In the genomic region with DNA sequence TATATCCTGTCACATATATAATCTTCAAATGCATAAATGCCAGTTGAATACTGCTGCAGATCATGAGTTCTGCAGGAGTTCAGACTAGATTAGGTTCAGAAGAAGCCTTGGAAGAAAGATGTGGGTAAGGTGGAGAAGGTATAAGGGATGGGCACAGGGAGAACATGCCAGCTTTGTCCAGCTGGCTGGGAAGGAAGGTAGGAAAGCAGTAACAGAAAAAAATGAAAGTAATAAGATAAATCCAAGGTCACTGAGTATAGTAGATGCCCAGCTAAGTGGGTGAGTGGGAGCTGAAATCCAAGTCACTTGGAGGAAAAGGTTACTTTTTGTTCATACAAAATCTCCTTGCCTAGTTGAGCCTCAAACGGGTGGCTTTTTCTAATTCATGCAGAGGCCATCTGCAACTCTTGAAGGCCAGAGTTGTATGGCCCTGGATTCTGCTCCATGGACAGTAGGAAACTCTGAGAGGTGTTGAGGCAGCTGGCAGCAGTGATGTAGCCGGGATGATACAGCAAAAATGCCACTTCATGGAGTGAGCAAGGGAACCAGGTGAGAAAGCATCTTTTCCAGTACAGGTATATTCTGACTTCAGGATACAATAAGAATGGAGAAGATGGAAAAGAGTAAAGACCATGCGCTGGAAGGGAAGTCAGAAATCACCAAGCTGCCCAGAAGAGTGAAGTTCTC, we compare ENCODE assay signal across 17 cellular contexts. TPM values are rescaled to one million over a fixed set of nuclear protein-coding genes. Genes with fewer than 3 reads are reported as not detected.
DNase-seq lines count a peak whose midpoint lies in the region; ATAC-seq and TF ChIP-seq lines count a peak whose summit lies in the region.
"Had no signal": no experiment of that assay in that cellular context is flagged by ENCODE, and none has a peak within 500 bp of the region (broad histone marks: within the 10 kb centered on the region; RNA-seq: fewer than 3 reads in every experiment).

No MANE protein-coding gene starts in this region.

- H3K4me3 Mint-ChIP-seq in activated CD8-positive, alpha-beta memory T cell treated with anti-CD3 and anti-CD28 coated beads, Interleukin-2, amount 10 ng/mL, durations not matched to agents 7 days and 5 days, result peak overlapping the region; percentile 83
- peak overlapping the region; percentile 95 for H3K4me3 Mint-ChIP-seq in natural killer cell treated with Interleukin-12 subunit alpha and Interleukin-12 subunit beta and Interleukin-15 and Interleukin-18, amount 100 ng/mL, for 72 hours

- no peaks in the 10 kb centered on the region for H3K27me3 ChIP-seq in thyroid gland
- H3K27me3 ChIP-seq: upper lobe of left lung had no signal

- peaks cover 83% of the 10 kb centered on the region for H3K4me1 Mint-ChIP-seq in activated CD8-positive, alpha-beta memory T cell treated with anti-CD3 and anti-CD28 coated beads, Interleukin-2, amount 10 ng/mL, durations not matched to agents 7 days and 5 days
- H3K4me1 Mint-ChIP-seq in natural killer cell treated with Interleukin-12 subunit alpha and Interleukin-12 subunit beta and Interleukin-15 and Interleukin-18, amount 100 ng/mL, for 72 hours (ENCODE audit: low read depth in 2 of 2), result peaks cover 77 to 87% of the 10 kb centered on the region in 2 donors

- H3K27me3 Mint-ChIP-seq in activated CD8-positive, alpha-beta memory T cell treated with anti-CD3 and anti-CD28 coated beads, Interleukin-2, amount 10 ng/mL, durations not matched to agents 7 days and 5 days, result no peaks in the 10 kb centered on the region
- no peaks in the 10 kb centered on the region for H3K27me3 Mint-ChIP-seq in natural killer cell treated with Interleukin-12 subunit alpha and Interleukin-12 subunit beta and Interleukin-15 and Interleukin-18, amount 100 ng/mL, for 72 hours

- no peaks in the 10 kb centered on the region for H3K9me3 Mint-ChIP-seq in activated CD8-positive, alpha-beta memory T cell treated with anti-CD3 and anti-CD28 coated beads, Interleukin-2, amount 10 ng/mL, durations not matched to agents 7 days and 5 days (ENCODE audit: low read depth)
- H3K9me3 Mint-ChIP-seq in activated naive CD4-positive, alpha-beta T cell treated with anti-CD3 and anti-CD28 coated beads, Interleukin-2, amount 50 U/mL, for 72 hours, result no peaks in the 10 kb centered on the region
- no peaks in the 10 kb centered on the region for H3K9me3 Mint-ChIP-seq in natural killer cell treated with Interleukin-12 subunit alpha and Interleukin-12 subunit beta and Interleukin-15 and Interleukin-18, amount 100 ng/mL, for 72 hours

- TF ChIP-seq POLR2A in thyroid gland (IDR thresholded peaks at IDR 0.05), result no peak

- no peaks in the 10 kb centered on the region for H3K4me1 ChIP-seq in HEK293 (ENCODE audit: control insufficient read depth, insufficient read depth, low read length)
- peaks cover 0 to 4% of the 10 kb centered on the region in 2 donors for H3K4me1 ChIP-seq in thyroid gland
- H3K4me1 ChIP-seq: pancreas had no signal

- CTCF ChIA-PET in activated CD8-positive, alpha-beta memory T cell treated with anti-CD3 and anti-CD28 coated beads, Interleukin-2, amount 10 ng/mL, durations not matched to agents 7 days and 5 days (lab: Charles Lee), result interaction anchor here (1.4 to 7.4 kb wide), 5 partner anchors 11 to 82 kb away, joined by 4 to 50 read pairs (median 25); no protein-coding TSS in a partner anchor
- CTCF ChIA-PET in HEK293 (lab: Yijun Ruan, JAX), result interaction anchor here (0.7 to 1.1 kb wide), 3 partner anchors 16 to 93 kb away, joined by 3 to 4 read pairs (median 4); no protein-coding TSS in a partner anchor

- POLR2A ChIA-PET in HEK293 (lab: Yijun Ruan, JAX), result no interaction called here

- H3K36me3 Mint-ChIP-seq in activated CD8-positive, alpha-beta memory T cell treated with anti-CD3 and anti-CD28 coated beads, Interleukin-2, amount 10 ng/mL, durations not matched to agents 7 days and 5 days, result peaks cover 50% of the 10 kb centered on the region
- peaks cover 31 to 63% of the 10 kb centered on the region in 2 donors for H3K36me3 Mint-ChIP-seq in activated naive CD4-positive, alpha-beta T cell treated with anti-CD3 and anti-CD28 coated beads, Interleukin-2, amount 50 U/mL, for 72 hours
- H3K36me3 Mint-ChIP-seq in natural killer cell treated with Interleukin-12 subunit alpha and Interleukin-12 subunit beta and Interleukin-15 and Interleukin-18, amount 100 ng/mL, for 72 hours, result peaks cover 18% of the 10 kb centered on the region

- no peaks in the 10 kb centered on the region for H3K36me3 ChIP-seq in HEK293 (ENCODE audit: control insufficient read depth in 2 of 2, insufficient read depth in 1 of 2, low read length in 2 of 2)
- no peaks in the 10 kb centered on the region for H3K36me3 ChIP-seq in thyroid gland
- H3K36me3 ChIP-seq: pancreas, upper lobe of left lung had no signal

- no peaks in the 10 kb centered on the region for H3K9me3 ChIP-seq in HEK293 (ENCODE audit: control insufficient read depth, insufficient read depth, low read depth, low read length)
- H3K9me3 ChIP-seq in thyroid gland, result no peaks in the 10 kb centered on the region
- H3K9me3 ChIP-seq: pancreas, upper lobe of left lung had no signal

- H3K4me3 ChIP-seq in HEK293 (ENCODE audit: low read depth, low read length) (no peak overlapping the region), thyroid gland (replicated peaks in 1 of 3) (no peak overlapping the region)
- H3K4me3 ChIP-seq: pancreas, PC-9 had no signal

- TF ChIP-seq CTCF in HEK293 (tag by site-specific recombination; IDR thresholded peaks at IDR 0.05) (no peak), thyroid gland (IDR thresholded peaks at IDR 0.05) (no peak)

- H3K27ac Mint-ChIP-seq in activated CD8-positive, alpha-beta memory T cell treated with anti-CD3 and anti-CD28 coated beads, Interleukin-2, amount 10 ng/mL, durations not matched to agents 7 days and 5 days, result peak overlapping the region; percentile 88
- peak overlapping the region; percentile 63 to 96 for H3K27ac Mint-ChIP-seq in activated naive CD4-positive, alpha-beta T cell treated with anti-CD3 and anti-CD28 coated beads, Interleukin-2, amount 50 U/mL, for 72 hours
- H3K27ac Mint-ChIP-seq in natural killer cell treated with Interleukin-12 subunit alpha and Interleukin-12 subunit beta and Interleukin-15 and Interleukin-18, amount 100 ng/mL, for 72 hours, result peak overlapping the region; percentile 91 to 97

- intact Hi-C loops in thyroid gland (cut with DNase I), result no loop called here

- WGBS in thyroid gland, 2 donors, result 92 to 93% methylated on average over 3 of the region's 3 CpGs

- H3K27ac ChIP-seq in HEK293 (ENCODE audit: extremely low read depth, low read depth, low read length) (no peak overlapping the region), thyroid gland (no peak overlapping the region)
- H3K27ac ChIP-seq: pancreas, PC-9 had no signal

- ATAC-seq in activated CD8-positive, alpha-beta memory T cell treated with anti-CD3 and anti-CD28 coated beads, Interleukin-2, amount 10 ng/mL, durations not matched to agents 7 days and 5 days, result no peak
- no peak for ATAC-seq in activated naive CD4-positive, alpha-beta T cell treated with anti-CD3 and anti-CD28 coated beads, Interleukin-2, amount 50 U/mL, for 72 hours
- ATAC-seq in natural killer cell treated with Interleukin-12 subunit alpha and Interleukin-12 subunit beta and Interleukin-15 and Interleukin-18, amount 100 ng/mL, for 72 hours, result no peak
- ATAC-seq: pancreas had no signal

- DNase-seq in activated CD8-positive, alpha-beta memory T cell treated with anti-CD3 and anti-CD28 coated beads, Interleukin-2, amount 10 ng/mL, durations not matched to agents 7 days and 5 days, result peak; percentile 36
- no peak for DNase-seq in activated CD8-positive, alpha-beta memory T cell treated with anti-CD3 and anti-CD28 coated beads for 24 hours
- DNase-seq in activated naive CD4-positive, alpha-beta T cell treated with anti-CD3 and anti-CD28 coated beads, Interleukin-2, amount 50 U/mL, for 72 hours (ENCODE audit: low spot score in 2 of 2), result no peak
- DNase-seq in natural killer cell treated with Interleukin-12 subunit alpha and Interleukin-12 subunit beta and Interleukin-15 and Interleukin-18, amount 100 ng/mL, for 72 hours (ENCODE audit: low spot score), result no peak
- DNase-seq in thyroid gland (no peak), NCI-H146 treated with DMSO at 0.1 percent for 48 hours (lab: John Stamatoyannopoulos, UW; ENCODE audit: unreplicated experiment) (no peak), KG1 (lab: John Stamatoyannopoulos, UW) (no peak)
- DNase-seq: activated CD4-positive, alpha-beta T cell treated with anti-CD3 and anti-CD28 coated beads, Interleukin-2, amount 50 U/mL, for 48 hours; aorta; dermis blood vessel endothelial cell; NCI-H1105 treated with DMSO at 0.1 percent for 48 hours; NCI-H446 treated with DMSO at 0.1 percent for 48 hours; pancreas; PC-9; upper lobe of left lung had no signal

TF ChIP-seq in HEK293, 187 proteins besides CTCF, POLR2A, EP300 and RAD21:
- no peak for TF ChIP-seq ZNF629 (tag by site-specific recombination; IDR thresholded peaks at IDR 0.05)
- TF ChIP-seq SALL2 (tag by site-specific recombination; IDR thresholded peaks at IDR 0.05; ENCODE audit: borderline replicate concordance), result no peak
- TF ChIP-seq ZNF292 (tag by site-specific recombination; IDR thresholded peaks at IDR 0.05; ENCODE audit: borderline replicate concordance, low read depth), result no peak
- peak; percentile 84 for TF ChIP-seq ZNF664 (tag by site-specific recombination; IDR thresholded peaks at IDR 0.05)

RNA-seq across cellular contexts. Expression of gene RCSD1, which starts 3.4 kb away (rescaled TPM):
- 100 to 1,000 TPM; 121 to 129 TPM for total RNA-seq in activated CD8-positive, alpha-beta memory T cell treated with anti-CD3 and anti-CD28 coated beads, Interleukin-2, amount 10 ng/mL, durations not matched to agents 7 days and 5 days
- 10 to 100 TPM; 28.2 to 65.6 TPM for total RNA-seq in activated naive CD4-positive, alpha-beta T cell treated with anti-CD3 and anti-CD28 coated beads, Interleukin-2, amount 50 U/mL, for 72 hours
- total RNA-seq in natural killer cell treated with Interleukin-12 subunit alpha and Interleukin-12 subunit beta and Interleukin-15 and Interleukin-18, amount 100 ng/mL, for 72 hours, result 10 to 100 TPM; 30.3 to 30.9 TPM
- total RNA-seq in thyroid gland, result 10 to 100 TPM in 2 of 4 donors, 1 to 10 TPM in 2; 7.1 to 14.2 (median 10.8) TPM
- total RNA-seq: A673, PC-9 had no signal
